1 cellular context compared by ENCODE assay signal in genomic region chr2:241659150-241659739, GRCh38.
TF ChIP-seq lines count a peak whose summit lies in the region.

No MANE protein-coding gene starts in this region.

TF ChIP-seq in H1, 55 proteins besides CTCF, POLR2A, EP300 and RAD21:
- TF ChIP-seq CREB1 (IDR thresholded peaks at IDR 0.05) (no peak), HDAC6 (IDR thresholded peaks at IDR 0.05; ENCODE audit: low read depth, low read length) (no peak), SP1 (IDR thresholded peaks at IDR 0.05; ENCODE audit: low read depth, low read length) (no peak), TEAD4 (IDR thresholded peaks at IDR 0.05; ENCODE audit: low read depth, low read length) (peak; percentile 59), USF2 (IDR thresholded peaks at IDR 0.05; ENCODE audit: low read length) (no peak), GABPA (IDR thresholded peaks at IDR 0.05; ENCODE audit: borderline replicate concordance, insufficient read depth, low read length) (no peak), SIRT6 (IDR thresholded peaks at IDR 0.05; ENCODE audit: low read length) (no peak), HDAC2 (IDR thresholded peaks at IDR 0.05; ENCODE audit: borderline replicate concordance in 1 of 2, low read depth in 2 of 2, low read length in 2 of 2) (no peak), RXRA (IDR thresholded peaks at IDR 0.05; ENCODE audit: insufficient read depth, low read depth, low read length) (no peak), KDM1A (IDR thresholded peaks at IDR 0.05; ENCODE audit: borderline replicate concordance, low read length) (no peak), SP2 (IDR thresholded peaks at IDR 0.05; ENCODE audit: low read length) (no peak), E2F6 (IDR thresholded peaks at IDR 0.05) (no peak), CEBPB (IDR thresholded peaks at IDR 0.05; ENCODE audit: low read depth, low read length) (0 out of 2 replicates have a peak, but pooled peaks have one; percentile 48)
